Comparison of ENCODE assay signal across 29 cellular contexts in the genomic region with DNA sequence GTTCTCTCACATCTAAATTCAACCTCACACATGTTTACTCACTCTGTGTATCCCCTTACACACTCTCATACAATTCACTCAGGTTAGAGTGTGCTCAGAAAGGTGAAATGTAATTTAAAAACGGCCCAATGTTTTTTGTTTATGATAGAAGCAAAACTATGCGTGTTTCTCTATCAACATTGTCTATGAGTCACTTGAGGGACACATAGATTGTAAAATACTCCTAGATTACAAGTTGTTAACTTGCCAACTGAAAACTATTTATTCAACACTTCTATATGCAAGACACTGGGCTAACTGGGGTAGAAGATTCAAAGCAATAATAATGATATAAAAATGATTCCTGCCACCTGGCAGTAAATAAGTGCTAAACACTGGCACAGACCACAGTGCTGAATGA. TPM values are rescaled to one million over a fixed set of nuclear protein-coding genes. Genes with fewer than 3 reads are reported as not detected.
DNase-seq lines count a peak whose midpoint lies in the region; ATAC-seq and TF ChIP-seq lines count a peak whose summit lies in the region.
"Had no signal": no experiment of that assay in that cellular context is flagged by ENCODE, and none has a peak within 500 bp of the region (broad histone marks: within the 10 kb centered on the region; RNA-seq: fewer than 3 reads in every experiment).

No MANE protein-coding gene starts in this region.

- H3K4me2 ChIP-seq in OCI-LY7 (ENCODE audit: low read length), result no peak overlapping the region
- H3K4me2 ChIP-seq: A549, GM23338, PC-9 had no signal

- H3K36me3 ChIP-seq in OCI-LY7 (ENCODE audit: insufficient read depth, low read length) (no peaks in the 10 kb centered on the region), mucosa of descending colon (ENCODE audit: low read depth) (no peaks in the 10 kb centered on the region)
- H3K36me3 ChIP-seq: HAP-1, MG63, SJSA1 had no signal

- TF ChIP-seq CTCF in OCI-LY7 (conservative IDR thresholded peaks at IDR 0.05; ENCODE audit: low read length) (no peak), fibroblast of pulmonary artery (IDR thresholded peaks at IDR 0.05; ENCODE audit: low read length, missing control alignments) (no peak), mucosa of descending colon (IDR thresholded peaks at IDR 0.05) (no peak)

- ATAC-seq in mucosa of descending colon (peak; percentile 81), GM21723 (IDR thresholded peaks at IDR 0.05; ENCODE audit: unreplicated experiment) (no peak)
- ATAC-seq: A549, GM23338 had no signal

- H3K9me2 ChIP-seq in OCI-LY7 (ENCODE audit: insufficient read depth, low read length), result no peaks in the 10 kb centered on the region

- POLR2A ChIA-PET in OCI-LY7 (lab: Charles Lee), result interaction anchor here (0.8 to 1.0 kb wide), 2 partner anchors 11 to 12 kb away, joined by 3 read pairs; no protein-coding TSS in a partner anchor

- H3K4me3 ChIP-seq in OCI-LY7 (ENCODE audit: low read depth, low read length, poor library complexity, severe bottlenecking) (no peak overlapping the region), fibroblast of pulmonary artery (replicated peaks; ENCODE audit: low read depth, low read length) (no peak overlapping the region), mucosa of descending colon (no peak overlapping the region)
- H3K4me3 ChIP-seq: A549, GM23338, HAP-1, MG63, PC-9, SJSA1 had no signal

- no peak overlapping the region for H3K27ac ChIP-seq in OCI-LY7 (ENCODE audit: low read depth, low read length, poor library complexity, severe bottlenecking)
- H3K27ac ChIP-seq: A549, C4-2B, PC-9, SJSA1 had no signal

- no peaks in the 10 kb centered on the region for H4K20me1 ChIP-seq in OCI-LY7 (ENCODE audit: insufficient read depth, low read length)

- CTCF ChIA-PET in OCI-LY7 (lab: Charles Lee; ENCODE audit: unreplicated experiment), result no interaction called here

- H3K9me3 ChIP-seq in OCI-LY7 (ENCODE audit: low read length), result no peaks in the 10 kb centered on the region
- H3K9me3 ChIP-seq in mucosa of descending colon, result no peaks in the 10 kb centered on the region
- H3K9me3 ChIP-seq: A549, HAP-1, MG63, SJSA1 had no signal

- H2AFZ ChIP-seq in OCI-LY7 (ENCODE audit: low read length), result peak overlapping the region; percentile 15; the same call in 1 of the 2 replicates
- H2AFZ ChIP-seq: GM23338, PC-9 had no signal

- BruUV-seq in OCI-LY7 (replicated peaks; lab: Mats Ljungman, UMichigan), result no TSS peak

- DNase-seq in HCEC 1CT (peak; percentile 22), OCI-LY7 (ENCODE audit: low spot score) (no peak), fibroblast of pulmonary artery (ENCODE audit: low read depth) (peak; percentile 3), mucosa of descending colon (no peak), G401 (ENCODE audit: low spot score) (no peak)
- no peak for DNase-seq in activated T-cell treated with anti-CD3 and anti-CD28 coated beads, Interleukin-2, amount 50 U/mL, for 48 hours
- DNase-seq: CD8-positive, alpha-beta memory T cell; DMS 273 treated with DMSO at 0.1 percent for 48 hours; DMS79; Karpas-422; MG63; NCI-H1105 treated with DMSO at 0.1 percent for 48 hours; NCI-H146; NCI-H1930; NCI-H2107; NCI-H446; NCI-H524 treated with DMSO at 0.1 percent for 48 hours; NCI-H774; PC-9; Right ventricle myocardium superior; RPMI8226 had no signal

- H3K4me1 ChIP-seq in OCI-LY7 (ENCODE audit: insufficient read depth, low read length, poor library complexity, severe bottlenecking) (no peaks in the 10 kb centered on the region), mucosa of descending colon (ENCODE audit: low read depth) (no peaks in the 10 kb centered on the region)
- H3K4me1 ChIP-seq: A549 had no signal

- intact Hi-C loops in OCI-LY7 (cut with micrococcal nuclease; ENCODE audit: unreplicated experiment) (no loop called here), mucosa of descending colon (cut with DNase I, micrococcal nuclease) (no loop called here)

- no peaks in the 10 kb centered on the region for H3K79me2 ChIP-seq in OCI-LY7 (ENCODE audit: insufficient read depth, low read depth, low read length)

- in situ Hi-C loops in G401 (cut with HindIII; ENCODE audit: low sequenced_read_pairs), result no loop called here

RNA-seq across cellular contexts. Expression of gene CCDC195, which starts 24.6 kb away (rescaled TPM):
- total RNA-seq in OCI-LY7 (2014; rRNA removed; shearing (Covaris generic)), result 0.82 and 1.8 TPM in 2 replicates
- total RNA-seq in OCI-LY7 (2022), result 4.1 and 5.8 TPM in 2 replicates
- not detected for total RNA-seq in mucosa of descending colon
- not detected in 2 replicates for total RNA-seq in G401 (2014; rRNA removed; shearing (Covaris generic))
- total RNA-seq: B cell; CD8-positive, alpha-beta memory T cell; GM23338; HT-29; PC-9; Right ventricle myocardium superior; SJSA1 had no signal

Comparison
In these comparisons a context has a peak if more than half of its experiments do, and no peak if none do; other contexts are left out.
1. DNase-seq: peak in HCEC 1CT (single experiment) and fibroblast of pulmonary artery (single experiment); none in OCI-LY7 (single experiment), mucosa of descending colon (0 of 3), activated T-cell treated with anti-CD3 and anti-CD28 coated beads, Interleukin-2, amount 50 U/mL, for 48 hours (0 of 2) and G401 (single experiment).